ENCODE assay signal across 37 cellular contexts in genomic region chr12:130344529-130344928, GRCh38. TPM values are rescaled to one million over a fixed set of nuclear protein-coding genes. Genes with fewer than 3 reads are reported as not detected.
"Had no signal": no experiment of that assay in that cellular context is flagged by ENCODE, and none has a peak within 500 bp of the region (broad histone marks: within the 10 kb centered on the region; RNA-seq: fewer than 3 reads in every experiment).

No MANE protein-coding gene starts in this region.

- H3K27me3 ChIP-seq: MG63 had no signal

- H3K4me3 ChIP-seq: MG63 had no signal

- H3K9me3 ChIP-seq: MG63 had no signal

- H3K9ac ChIP-seq: KMS-11 had no signal

- H3K36me3 ChIP-seq: MG63 had no signal

- H3K4me2 ChIP-seq: KMS-11 had no signal

- H3K27ac ChIP-seq: KMS-11 had no signal

- DNase-seq: Kasumi-1, MG63, MM.1S, MV-4-11, NCI-H1048, NCI-H1092, NCI-H1092 treated with DMSO at 0.1 percent for 48 hours, NCI-H1105, NCI-H1105 treated with DMSO at 0.1 percent for 48 hours, NCI-H1417, NCI-H1417 treated with DMSO at 0.1 percent for 48 hours, NCI-H1436, NCI-H1436 treated with DMSO at 0.1 percent for 48 hours, NCI-H146, NCI-H1694, NCI-H1694 treated with DMSO at 0.1 percent for 48 hours, NCI-H187, NCI-H187 treated with DMSO at 0.1 percent for 48 hours, NCI-H1930, NCI-H2029, NCI-H2029 treated with DMSO at 0.1 percent for 48 hours, NCI-H2081, NCI-H2081 treated with DMSO at 0.1 percent for 48 hours, NCI-H2107, NCI-H2171, NCI-H2171 treated with DMSO at 0.1 percent for 48 hours, NCI-H2227 treated with DMSO at 0.1 percent for 48 hours, NCI-H226, NCI-H345, NCI-H446, NCI-H446 treated with DMSO at 0.1 percent for 48 hours, NCI-H510A, NCI-H510A treated with DMSO at 0.1 percent for 48 hours had no signal

RNA-seq across cellular contexts. Expression of gene PIWIL1, which starts 6.8 kb away (rescaled TPM):
- total RNA-seq: LHCN-M2, M059J, MCF 10A had no signal
